26 cellular contexts compared by ENCODE assay signal in genomic region chr6:7732219-7732618, GRCh38. TPM values are rescaled to one million over a fixed set of nuclear protein-coding genes. Genes with fewer than 3 reads are reported as not detected.
DNase-seq lines count a peak whose midpoint lies in the region; ATAC-seq, FAIRE-seq and TF ChIP-seq lines count a peak whose summit lies in the region.
"Had no signal": no experiment of that assay in that cellular context is flagged by ENCODE, and none has a peak within 500 bp of the region (broad histone marks: within the 10 kb centered on the region; RNA-seq: fewer than 3 reads in every experiment).

No MANE protein-coding gene starts in this region.

- no peak overlapping the region for H2AFZ ChIP-seq in endothelial cell of umbilical vein (ENCODE audit: low read depth, low read length)

- BruUV-seq in endothelial cell of umbilical vein (replicated peaks; lab: Mats Ljungman, UMichigan): no TSS peak

- peaks cover 16% of the 10 kb centered on the region for H3K27me3 Mint-ChIP-seq in nephron progenitor cell (ENCODE audit: low read depth, poor library complexity)

- no peaks in the 10 kb centered on the region for H4K20me1 ChIP-seq in endothelial cell of umbilical vein (replicated peaks; ENCODE audit: control insufficient read depth, extremely low read depth, insufficient read depth, low read length)

- H3K27ac ChIP-seq in SJSA1 (peak overlapping the region; percentile 75), endothelial cell of umbilical vein (ENCODE audit: insufficient read depth, low read depth, low read length) (peak overlapping the region; percentile 76), foreskin keratinocyte (no peak overlapping the region)
- H3K27ac ChIP-seq: body of pancreas, heart right ventricle, left lung, prostate gland, thyroid gland had no signal

- H3K4me3 ChIP-seq in SJSA1 (no peak overlapping the region), endothelial cell of umbilical vein (replicated peaks in 1 of 3; ENCODE audit: insufficient read depth in 1 of 3, low read depth in 1 of 3, low read length in 3 of 3) (peak overlapping the region in 1 of 3 experiments; percentile 94)
- H3K4me3 ChIP-seq: body of pancreas, GM12878, heart right ventricle, left lung, mucosa of descending colon, prostate gland, thyroid gland had no signal

- peaks cover 76% of the 10 kb centered on the region for H3K4me1 Mint-ChIP-seq in nephron progenitor cell
- H3K4me1 Mint-ChIP-seq: activated T-helper 17 cell treated with anti-CD3 and anti-CD28 coated beads, Interleukin-2, amount 50 U/mL, for 72 hours had no signal

- ATAC-seq in HG02970 (IDR thresholded peaks at IDR 0.05; ENCODE audit: low FRiP score, unreplicated experiment) (no peak), foreskin keratinocyte (no peak)
- ATAC-seq: activated T-helper 17 cell treated with anti-CD3 and anti-CD28 coated beads, Interleukin-2, amount 50 U/mL, for 72 hours; body of pancreas; GM12878; heart right ventricle; left lung; mucosa of descending colon had no signal

- TF ChIP-seq POLR2A in endothelial cell of umbilical vein (IDR thresholded peaks at IDR 0.05; ENCODE audit: low read depth, low read length): peak; percentile 72

- no peaks in the 10 kb centered on the region for H3K9me3 Mint-ChIP-seq in nephron progenitor cell
- H3K9me3 Mint-ChIP-seq: activated T-helper 17 cell treated with anti-CD3 and anti-CD28 coated beads, Interleukin-2, amount 50 U/mL, for 72 hours; CD4-positive, alpha-beta T cell had no signal

- peak; percentile 37 for FAIRE-seq in endothelial cell of umbilical vein (lab: Jason Lieb, UNC)
- FAIRE-seq: colon, endometrium, GM12878, small intestine had no signal

- TF ChIP-seq CTCF in endothelial cell of umbilical vein (IDR thresholded peaks at IDR 0.05; ENCODE audit: extremely low read depth in 1 of 2, insufficient read depth in 1 of 2, low read depth in 1 of 2, low read length in 2 of 2) (no peak), foreskin keratinocyte (conservative IDR thresholded peaks at IDR 0.05) (no peak), nephron progenitor cell (IDR thresholded peaks at IDR 0.05) (no peak)

- DNase-seq in AML-193 (lab: John Stamatoyannopoulos, UW): peak; percentile 46 to 59
- peak; percentile 9 to 11 for DNase-seq in Kasumi-1 (lab: John Stamatoyannopoulos, UW)
- DNase-seq in SJSA1 (ENCODE audit: low read depth in 1 of 2, low spot score in 2 of 2): peak in 1 of 2 experiments; percentile 36
- peak; percentile 78 for DNase-seq in endothelial cell of umbilical vein (ENCODE audit: low read depth, low spot score)
- DNase-seq in cerebellar cortex (ENCODE audit: low spot score): no peak
- DNase-seq in foreskin keratinocyte: no peak
- DNase-seq in nephron progenitor cell: no peak
- DNase-seq: activated CD4-positive, alpha-beta T cell treated with anti-CD3 and anti-CD28 coated beads for 4 hours; body of pancreas; CD4-positive, alpha-beta T cell; GF-D8; heart right ventricle; left lung; mucosa of descending colon; NCI-H1417 treated with DMSO at 0.1 percent for 48 hours; NCI-H524 treated with DMSO at 0.1 percent for 48 hours; SK-N-SH; small intestine; stimulated activated naive CD4-positive, alpha-beta T cell; thyroid gland had no signal

- H3K4me1 ChIP-seq in SJSA1 (replicated peaks) (peaks cover 34% of the 10 kb centered on the region), endothelial cell of umbilical vein (ENCODE audit: control insufficient read depth, extremely low read depth, insufficient read depth, low read length) (peaks cover 71% of the 10 kb centered on the region), foreskin keratinocyte (no peaks in the 10 kb centered on the region)
- H3K4me1 ChIP-seq: prostate gland had no signal

- dilution Hi-C loops in endothelial cell of umbilical vein (cut with MboI; ENCODE audit: extremely low pct_ligation_motif_present, low sequenced_read_pairs): no loop called here

- H3K4me2 ChIP-seq in endothelial cell of umbilical vein (ENCODE audit: insufficient read depth, low read length): peak overlapping the region; percentile 91
- H3K4me2 ChIP-seq: SK-N-SH had no signal

- H3K36me3 ChIP-seq in SJSA1 (no peaks in the 10 kb centered on the region), endothelial cell of umbilical vein (ENCODE audit: control insufficient read depth in 2 of 2, extremely low read depth in 1 of 2, insufficient read depth in 2 of 2, low read length in 2 of 2) (peaks cover 28 to 38% of the 10 kb centered on the region in 2 experiments)
- H3K36me3 ChIP-seq: heart right ventricle, left lung, prostate gland, thyroid gland had no signal

- peak overlapping the region; percentile 97 for H3K9ac ChIP-seq in endothelial cell of umbilical vein (replicated peaks; ENCODE audit: extremely low read depth, insufficient read depth, low read length)
- H3K9ac ChIP-seq: SK-N-SH had no signal

- H3K79me2 ChIP-seq in endothelial cell of umbilical vein (ENCODE audit: control insufficient read depth, insufficient read depth, low read length): peaks cover 98% of the 10 kb centered on the region

- POLR2A ChIA-PET in endothelial cell of umbilical vein (lab: Charles Lee): interaction anchor here (0.7 kb wide), 1 partner anchor 33 kb away, joined by 5 read pairs; no protein-coding TSS in a partner anchor

- CTCF ChIA-PET in endothelial cell of umbilical vein (lab: Charles Lee): interaction anchor here (0.6 to 1.8 kb wide), 5 partner anchors 9 to 327 kb away, joined by 3 to 12 read pairs (median 3); no protein-coding TSS in a partner anchor

- H3K9me1 ChIP-seq in endothelial cell of umbilical vein (replicated peaks; ENCODE audit: control insufficient read depth, extremely low read depth, insufficient read depth, low read length): no peaks in the 10 kb centered on the region

- intact Hi-C loops in endothelial cell of umbilical vein (cut with micrococcal nuclease): loop anchor here (5.0 kb wide), 1 partner anchor 350 kb away; no protein-coding TSS in a partner anchor

- H3K27me3 ChIP-seq in SJSA1 (replicated peaks) (peaks cover 4% of the 10 kb centered on the region; the same call in 1 of the 2 replicates), endothelial cell of umbilical vein (ENCODE audit: control insufficient read depth in 2 of 2, insufficient read depth in 2 of 2, low read length in 2 of 2) (no peaks in the 10 kb centered on the region), foreskin keratinocyte (peaks cover 30% of the 10 kb centered on the region)

- H3K27ac Mint-ChIP-seq in nephron progenitor cell: no peak overlapping the region
- H3K27ac Mint-ChIP-seq: activated T-helper 17 cell treated with anti-CD3 and anti-CD28 coated beads, Interleukin-2, amount 50 U/mL, for 72 hours; CD4-positive, alpha-beta T cell had no signal

- H3K36me3 Mint-ChIP-seq in nephron progenitor cell (ENCODE audit: low read depth): no peaks in the 10 kb centered on the region

- no peak overlapping the region for H3K4me3 Mint-ChIP-seq in nephron progenitor cell
- H3K4me3 Mint-ChIP-seq: activated T-helper 17 cell treated with anti-CD3 and anti-CD28 coated beads, Interleukin-2, amount 50 U/mL, for 72 hours; CD4-positive, alpha-beta T cell had no signal

- no peaks in the 10 kb centered on the region for H3K9me3 ChIP-seq in SJSA1 (replicated peaks)
- no peaks in the 10 kb centered on the region for H3K9me3 ChIP-seq in endothelial cell of umbilical vein (replicated peaks; ENCODE audit: control insufficient read depth, insufficient read depth, low read length)
- H3K9me3 ChIP-seq: body of pancreas, heart right ventricle, left lung, mucosa of descending colon, prostate gland, SK-N-SH, thyroid gland had no signal

TF ChIP-seq in endothelial cell of umbilical vein, 7 proteins besides CTCF, POLR2A, EP300 and RAD21:
- TF ChIP-seq JUN (IDR thresholded peaks at IDR 0.05; ENCODE audit: borderline replicate concordance, insufficient read depth, insufficient read length, low read depth) (no peak), GATA2 (IDR thresholded peaks at IDR 0.05; ENCODE audit: insufficient read depth, insufficient read length, low read depth, low read length) (peak; percentile 63)

RNA-seq across cellular contexts. Expression of gene BMP6, which starts 6.3 kb away (rescaled TPM):
- total RNA-seq in SJSA1 (2014; rRNA removed; shearing (Covaris generic)): 1.4 and 1.7 TPM in 2 replicates
- total RNA-seq in endothelial cell of umbilical vein: 221 and 234 TPM in 2 replicates
- polyA plus RNA-seq in endothelial cell of umbilical vein: 276 and 285 TPM in 2 replicates
- 243 and 254 TPM in 2 replicates for polyA plus RNA-seq in endothelial cell of umbilical vein (2011; cell fraction: cytosol; rRNA removed)
- polyA plus RNA-seq in endothelial cell of umbilical vein (2011; cell fraction: nucleus; rRNA removed): 202 and 209 TPM in 2 replicates
- 157 and 189 TPM in 2 replicates for polyA plus RNA-seq in endothelial cell of umbilical vein (2012)
- polyA minus RNA-seq in endothelial cell of umbilical vein: 432 and 438 TPM in 2 replicates
- polyA minus RNA-seq in endothelial cell of umbilical vein (2011; cell fraction: cytosol; rRNA and poly(A)+ RNA removed): 42.2 TPM
- polyA minus RNA-seq in endothelial cell of umbilical vein (2011; cell fraction: nucleus; rRNA and poly(A)+ RNA removed): 249 and 278 TPM in 2 replicates
- total RNA-seq in foreskin keratinocyte: 0.18 and 2.3 TPM in 2 replicates
- polyA plus RNA-seq in foreskin keratinocyte: 0.07 and 1.0 TPM in 2 replicates
- total RNA-seq: CD4-positive, alpha-beta T cell had no signal
- polyA plus RNA-seq: SK-N-SH had no signal

Comparison
In these comparisons a context has a peak if more than half of its experiments do, and no peak if none do; other contexts are left out.
1. DNase-seq: peak in AML-193 (2 of 2), Kasumi-1 (2 of 2) and endothelial cell of umbilical vein (single experiment); none in cerebellar cortex (single experiment), foreskin keratinocyte (0 of 2) and nephron progenitor cell (single experiment).
2. RNA of gene BMP6, which starts 6.3 kb away (total RNA-seq): 221 to 234 TPM in endothelial cell of umbilical vein; 1.4 to 1.7 TPM in SJSA1 and 0.18 to 2.3 TPM in foreskin keratinocyte; every median in the first group is over 10 times any median in the second.